13 cellular contexts compared by ENCODE assay signal in genomic region chr13:27783111-27783510, GRCh38. TPM values are rescaled to one million over a fixed set of nuclear protein-coding genes. Genes with fewer than 3 reads are reported as not detected.
DNase-seq lines count a peak whose midpoint lies in the region; ATAC-seq, FAIRE-seq and TF ChIP-seq lines count a peak whose summit lies in the region.
"Had no signal": no experiment of that assay in that cellular context is flagged by ENCODE, and none has a peak within 500 bp of the region (broad histone marks: within the 10 kb centered on the region; RNA-seq: fewer than 3 reads in every experiment).

No MANE protein-coding gene starts in this region.

- no peaks in the 10 kb centered on the region; the same call in 1 of the 2 replicates for H3K27me3 ChIP-seq in HCT116 (ENCODE audit: insufficient read depth, low read length)
- H3K27me3 ChIP-seq in right atrium auricular region, result no peaks in the 10 kb centered on the region
- peaks cover 7% of the 10 kb centered on the region for H3K27me3 ChIP-seq in MG63

- DNase-seq in A549 (ENCODE audit: low read depth in 1 of 2, low spot score in 1 of 2) (peak in 1 of 2 experiments; percentile 9), HCT116 (ENCODE audit: low read depth, low spot score) (no peak), WTC11 (ENCODE audit: low spot score) (peak; percentile 38), right atrium auricular region (ENCODE audit: low spot score) (no peak), MG63 (no peak)
- DNase-seq: activated CD4-positive, alpha-beta T cell treated with anti-CD3 and anti-CD28 coated beads, Interleukin-2, amount 50 U/mL, for 48 hours; NK-92 treated with Interleukin-12 subunit alpha and Interleukin-12 subunit beta, amount 100 ng/mL, for 24 hours had no signal

- H3K79me2 ChIP-seq in HCT116 (ENCODE audit: insufficient read depth, low read length), result no peaks in the 10 kb centered on the region

- H3K4me3 ChIP-seq in A549, result no peak overlapping the region
- no peak overlapping the region for H3K4me3 ChIP-seq in HCT116 (replicated peaks in 1 of 2; ENCODE audit: low read depth in 1 of 2, low read length in 2 of 2)
- no peak overlapping the region for H3K4me3 ChIP-seq in right atrium auricular region
- H3K4me3 ChIP-seq in MG63, result no peak overlapping the region
- H3K4me3 ChIP-seq: coronary artery had no signal

- H3K27me3 Mint-ChIP-seq in WTC11 (ENCODE audit: low read depth), result peaks cover 82% of the 10 kb centered on the region

- H2AFZ ChIP-seq in HCT116 (ENCODE audit: low read depth, low read length, poor library complexity, severe bottlenecking), result no peak overlapping the region

- H3K4me1 Mint-ChIP-seq in WTC11, result peaks cover 16% of the 10 kb centered on the region
- H3K4me1 Mint-ChIP-seq: mesothelial cell of epicardium had no signal

- H3K4me2 ChIP-seq in A549 (no peak overlapping the region), HCT116 (ENCODE audit: low read length) (no peak overlapping the region)

- H3K9ac ChIP-seq in HCT116 (ENCODE audit: low read length), result no peak overlapping the region

- H3K9me3 ChIP-seq in A549 (no peaks in the 10 kb centered on the region), HCT116 (ENCODE audit: control insufficient read depth in 1 of 2, insufficient read depth in 1 of 2, low read depth in 1 of 2, low read length in 2 of 2) (no peaks in the 10 kb centered on the region), right atrium auricular region (no peaks in the 10 kb centered on the region), MG63 (no peaks in the 10 kb centered on the region)

- BruUV-seq in HCT116 (replicated peaks; lab: Mats Ljungman, UMichigan), result no TSS peak

- TF ChIP-seq EP300 in A549 (IDR thresholded peaks at IDR 0.05), result no peak

- TF ChIP-seq POLR2A in A549 (IDR thresholded peaks at IDR 0.05; ENCODE audit: low read length) (no peak), HCT116 (IDR thresholded peaks at IDR 0.05; ENCODE audit: borderline replicate concordance, extremely low read depth, insufficient read depth, insufficient read length) (no peak), GM18505 (IDR thresholded peaks at IDR 0.05; ENCODE audit: borderline replicate concordance, extremely low read depth, insufficient read depth, insufficient read length) (no peak)

- no peak overlapping the region for H3K27ac ChIP-seq in A549
- H3K27ac ChIP-seq in HCT116 (ENCODE audit: low read depth, low read length), result no peak overlapping the region
- no peak overlapping the region for H3K27ac ChIP-seq in right atrium auricular region
- H3K27ac ChIP-seq: coronary artery had no signal

- no peak for FAIRE-seq in A549 (lab: Jason Lieb, UNC)
- FAIRE-seq: GM19239 had no signal

- intact Hi-C loops in HCT116 (cut with micrococcal nuclease), result no loop called here

- H4K20me1 ChIP-seq in HCT116 (ENCODE audit: insufficient read depth), result no peaks in the 10 kb centered on the region

- H3K27ac Mint-ChIP-seq in WTC11, result no peak overlapping the region
- H3K27ac Mint-ChIP-seq: mesothelial cell of epicardium had no signal

- no peaks in the 10 kb centered on the region for H3K9me3 Mint-ChIP-seq in WTC11
- H3K9me3 Mint-ChIP-seq: mesothelial cell of epicardium had no signal

- no peak for TF ChIP-seq CTCF in A549 (IDR thresholded peaks at IDR 0.05)
- TF ChIP-seq CTCF in HCT116 (IDR thresholded peaks at IDR 0.05 in 2 of 3, conservative IDR thresholded peaks at IDR 0.05 in 1 of 3; ENCODE audit: borderline replicate concordance in 1 of 3, insufficient read depth in 1 of 3, low read depth in 2 of 3, low read length in 2 of 3), result peak; percentile 33 to 35 (median 35); a peak in 4 of 6 replicates
- TF ChIP-seq CTCF in WTC11 (IDR thresholded peaks at IDR 0.05), result no peak
- TF ChIP-seq CTCF in right atrium auricular region (IDR thresholded peaks at IDR 0.05), result peak; percentile 19 to 61

- ATAC-seq in A549, result peak; percentile 50 to 72; a peak in 4 of 6 replicates
- peak; percentile 73 for ATAC-seq in HCT116
- peak; percentile 96 for ATAC-seq in WTC11
- no peak for ATAC-seq in HG02678 (IDR thresholded peaks at IDR 0.05; ENCODE audit: unreplicated experiment)
- no peak for ATAC-seq in GM18505 (IDR thresholded peaks at IDR 0.05; ENCODE audit: unreplicated experiment)
- ATAC-seq in GM18511 (IDR thresholded peaks at IDR 0.05; ENCODE audit: unreplicated experiment), result no peak

- TF ChIP-seq RAD21 in A549 (conservative IDR thresholded peaks at IDR 0.05 in 1 of 2, IDR thresholded peaks at IDR 0.05 in 1 of 2), result peak in 1 of 2 experiments; percentile 27; a peak in 1 of 5 replicates
- peak; percentile 52 for TF ChIP-seq RAD21 in HCT116 (IDR thresholded peaks at IDR 0.05; ENCODE audit: low read depth)

- WGBS in A549 (ENCODE audit: missing lambda C conversion rate), result 37% methylated on average over 4 of the region's 4 CpGs

- CTCF ChIA-PET in A549 (lab: Yijun Ruan, JAX), result interaction anchor here (1.0 to 2.0 kb wide), 4 partner anchors 12 to 248 kb away, joined by 3 to 8 read pairs (median 6); no protein-coding TSS in a partner anchor
- CTCF ChIA-PET in HCT116 (lab: Charles Lee), result interaction anchor here (0.9 to 1.0 kb wide), 2 partner anchors 170 to 250 kb away, joined by 3 read pairs; no protein-coding TSS in a partner anchor
- CTCF ChIA-PET in WTC11 (lab: Charles Lee), result interaction anchor here (1.0 to 13.9 kb wide), 11 partner anchors 8 to 421 kb away, joined by 3 to 155 read pairs (median 6); no protein-coding TSS in a partner anchor

- RAD21 ChIA-PET in HCT116 (lab: Charles Lee; ENCODE audit: low non-redundant PET in 1 of 2, low total read pairs in 2 of 2, uncharacterized antibody in 2 of 2, unreplicated experiment in 2 of 2), result no interaction called here

- no peaks in the 10 kb centered on the region for H3K4me1 ChIP-seq in A549
- peaks cover 0 to 5% of the 10 kb centered on the region in 2 experiments; a peak in 1 of 4 replicates for H3K4me1 ChIP-seq in HCT116 (ENCODE audit: control insufficient read depth in 1 of 2, insufficient read depth in 2 of 2, low read length in 2 of 2)
- H3K4me1 ChIP-seq in right atrium auricular region, result no peaks in the 10 kb centered on the region

- POLR2A ChIA-PET in A549 (lab: Yijun Ruan, JAX), result no interaction called here
- POLR2A ChIA-PET in HCT116 (lab: Charles Lee), result no interaction called here
- POLR2A ChIA-PET in WTC11 (lab: Charles Lee), result interaction anchor here (0.7 kb wide), 1 partner anchor 115 kb away, joined by 6 read pairs; no protein-coding TSS in a partner anchor

- no peaks in the 10 kb centered on the region for H3K36me3 ChIP-seq in HCT116 (ENCODE audit: control insufficient read depth in 1 of 2, insufficient read depth in 2 of 2, low read length in 2 of 2)
- no peaks in the 10 kb centered on the region for H3K36me3 ChIP-seq in right atrium auricular region
- no peaks in the 10 kb centered on the region for H3K36me3 ChIP-seq in MG63

- H3K36me3 Mint-ChIP-seq in WTC11, result no peaks in the 10 kb centered on the region
- H3K36me3 Mint-ChIP-seq: mesothelial cell of epicardium had no signal

- no peaks in the 10 kb centered on the region for H3K9me2 ChIP-seq in HCT116 (ENCODE audit: insufficient read depth)

- no peak overlapping the region for H3K4me3 Mint-ChIP-seq in WTC11
- H3K4me3 Mint-ChIP-seq: mesothelial cell of epicardium had no signal

TF ChIP-seq in A549, 52 proteins besides CTCF, POLR2A, EP300 and RAD21 (continues in another document):
- TF ChIP-seq E2F6 (IDR thresholded peaks at IDR 0.05; ENCODE audit: borderline replicate concordance, low read depth) (no peak), SMC3 (IDR thresholded peaks at IDR 0.05) (0 out of 3 replicates have a peak, but pooled peaks have one; percentile 13)

TF ChIP-seq in HCT116, 20 proteins besides CTCF, POLR2A, EP300 and RAD21 (continues in another document):
- TF ChIP-seq ZNF274 (IDR thresholded peaks at IDR 0.05; ENCODE audit: low read depth, low read length) (no peak), ZBTB33 (IDR thresholded peaks at IDR 0.05; ENCODE audit: extremely low read depth, insufficient replicate concordance, low read length) (no peak)

TF ChIP-seq in WTC11, 78 proteins besides CTCF, POLR2A, EP300 and RAD21:
- TF ChIP-seq HMGXB4 (CRISPR knock-in tag; IDR thresholded peaks at IDR 0.05) (no peak), USF2 (CRISPR knock-in tag; IDR thresholded peaks at IDR 0.05) (no peak), NFATC4 (CRISPR knock-in tag; IDR thresholded peaks at IDR 0.05) (no peak), SP1 (CRISPR knock-in tag; conservative IDR thresholded peaks at IDR 0.05) (no peak), NFYB (CRISPR knock-in tag; conservative IDR thresholded peaks at IDR 0.05; ENCODE audit: low read depth) (no peak), ETV6 (CRISPR knock-in tag; IDR thresholded peaks at IDR 0.05) (no peak), FOXP1 (CRISPR knock-in tag; IDR thresholded peaks at IDR 0.05; ENCODE audit: borderline replicate concordance) (no peak)

RNA-seq across cellular contexts. Expression of gene GSX1, which starts 9.2 kb away (rescaled TPM):
- polyA plus RNA-seq in A549 (2011; rRNA removed) (not detected in 2 replicates), A549 (2017; fragmentation: RNase III; extraction: RNeasy Plus Mini Kit Qiagen cat#74134 plus additional on column Dnase treatment) (not detected in 3 replicates)
- polyA plus RNA-seq in A549 (2012; cell fraction: cytosol; rRNA removed), result not detected in 2 replicates
- not detected in 2 replicates for polyA plus RNA-seq in A549 (2012; cell fraction: nucleus; rRNA removed)
- polyA minus RNA-seq in A549 (2011; rRNA and poly(A)+ RNA removed), result not detected in 2 replicates
- total RNA-seq in HCT116 (2021; ENCODE audit: unreplicated experiment) (not detected), WTC11 (2021) (not detected in 3 replicates), right atrium auricular region (not detected)
- not detected in 2 replicates for polyA plus RNA-seq in HCT116 (2012)
- total RNA-seq in MG63 (2014; rRNA removed; shearing (Covaris generic); ENCODE audit: low replicate concordance), result not detected in 2 replicates
- total RNA-seq: mesothelial cell of epicardium had no signal

Comparison
In these comparisons a context has a peak if more than half of its experiments do, and no peak if none do; other contexts are left out.
1. ATAC-seq: peak in A549 (2 of 2), HCT116 (single experiment) and WTC11 (single experiment); none in HG02678 (single experiment), GM18505 (single experiment) and GM18511 (single experiment).
2. CTCF ChIP-seq: peak in HCT116 (3 of 3) and right atrium auricular region (2 of 2); none in A549 (single experiment) and WTC11 (single experiment).